In the genomic region with DNA sequence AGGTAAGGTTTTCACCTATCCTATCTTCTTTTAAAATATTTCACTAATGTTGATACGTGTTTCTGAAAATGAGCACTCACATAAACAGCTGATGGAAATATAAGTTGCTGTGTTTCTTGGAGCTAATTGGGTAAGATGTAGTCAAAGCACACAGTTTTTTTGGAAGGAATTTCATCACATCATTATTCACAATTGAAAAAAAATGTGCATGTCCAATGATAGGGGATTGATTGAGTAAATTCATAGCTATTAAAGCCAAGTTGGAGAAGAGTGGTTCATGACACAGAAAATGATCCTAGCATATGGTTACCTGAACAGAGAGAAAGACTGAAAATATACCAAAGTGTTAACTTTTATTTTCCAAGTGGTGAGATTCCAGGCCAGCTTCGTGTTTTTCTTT, we compare ENCODE assay signal across 24 cellular contexts. TPM values are rescaled to one million over a fixed set of nuclear protein-coding genes. Genes with fewer than 3 reads are reported as not detected.
"Had no signal": no experiment of that assay in that cellular context is flagged by ENCODE, and none has a peak within 500 bp of the region (broad histone marks: within the 10 kb centered on the region; RNA-seq: fewer than 3 reads in every experiment).

No MANE protein-coding gene starts in this region.

- ATAC-seq: activated CD8-positive, alpha-beta T cell treated with anti-CD3 and anti-CD28 coated beads for 36 hours; activated T-cell treated with anti-CD3 and anti-CD28 coated beads, Interleukin-2, amount 50 U/mL, for 4 hours; activated T-helper 17 cell treated with anti-CD3 and anti-CD28 coated beads, Interleukin-2, amount 50 U/mL, for 72 hours; esophagus mucosa; heart left ventricle had no signal

- H3K36me3 Mint-ChIP-seq: activated naive CD8-positive, alpha-beta T cell had no signal

- H3K27ac Mint-ChIP-seq: activated CD8-positive, alpha-beta T cell treated with anti-CD3 and anti-CD28 coated beads for 36 hours; activated naive CD8-positive, alpha-beta T cell; activated T-helper 17 cell treated with anti-CD3 and anti-CD28 coated beads, Interleukin-2, amount 50 U/mL, for 72 hours; dendritic cell treated with granulocyte-macrophage colony-stimulating factor and Interleukin-4, amounts not matched to agents 40 ng/mL and 50 ng/mL, for 4 days; endodermal cell had no signal

- H3K4me1 Mint-ChIP-seq: activated T-helper 17 cell treated with anti-CD3 and anti-CD28 coated beads, Interleukin-2, amount 50 U/mL, for 72 hours; central memory CD8-positive, alpha-beta T cell had no signal

- H3K27me3 ChIP-seq: ascending aorta, heart left ventricle had no signal

- H3K27ac ChIP-seq: ascending aorta, coronary artery, dorsolateral prefrontal cortex, heart left ventricle had no signal

- DNase-seq: activated CD4-positive, alpha-beta T cell treated with anti-CD3 and anti-CD28 coated beads for 48 hours; activated CD4-positive, alpha-beta T cell treated with anti-CD3 and anti-CD28 coated beads, Interleukin-2, amount 50 U/mL, for 1 hour; activated CD4-positive, alpha-beta T cell treated with anti-CD3 and anti-CD28 coated beads, Interleukin-2, amount 50 U/mL, for 48 hours; activated CD8-positive, alpha-beta memory T cell treated with anti-CD3 and anti-CD28 coated beads for 24 hours; activated CD8-positive, alpha-beta T cell treated with anti-CD3 and anti-CD28 coated beads for 36 hours; activated effector memory CD4-positive, alpha-beta T cell treated with Interleukin-2 at 50 U/mL for 16 hours; activated gamma-delta T cell treated with Interleukin-2 at 50 U/mL for 16 hours; activated naive CD4-positive, alpha-beta T cell treated with anti-CD3 and anti-CD28 coated beads, Interleukin-2, amount 50 U/mL, for 16 hours; activated naive CD4-positive, alpha-beta T cell treated with Interleukin-2 at 50 U/mL for 16 hours; activated T-cell treated with anti-CD3 and anti-CD28 coated beads, Interleukin-2, amount 50 U/mL, for 4 hours; dorsolateral prefrontal cortex; effector memory CD4-positive, alpha-beta T cell; endodermal cell; foreskin fibroblast; heart left ventricle; T-helper 2 cell had no signal

- H3K9me3 Mint-ChIP-seq: activated T-helper 17 cell treated with anti-CD3 and anti-CD28 coated beads, Interleukin-2, amount 50 U/mL, for 72 hours; dendritic cell treated with granulocyte-macrophage colony-stimulating factor and Interleukin-4, amounts not matched to agents 40 ng/mL and 50 ng/mL, for 4 days; endodermal cell had no signal

- H3K27me3 Mint-ChIP-seq: central memory CD8-positive, alpha-beta T cell had no signal

- H3K36me3 ChIP-seq: ascending aorta, heart left ventricle had no signal

- H3K4me3 Mint-ChIP-seq: activated CD8-positive, alpha-beta T cell treated with anti-CD3 and anti-CD28 coated beads for 36 hours; activated naive CD8-positive, alpha-beta T cell; activated T-cell treated with anti-CD3 and anti-CD28 coated beads, Interleukin-2, amount 50 U/mL, for 4 hours; activated T-helper 17 cell treated with anti-CD3 and anti-CD28 coated beads, Interleukin-2, amount 50 U/mL, for 72 hours; brain; central memory CD8-positive, alpha-beta T cell; dendritic cell treated with granulocyte-macrophage colony-stimulating factor and Interleukin-4, amounts not matched to agents 40 ng/mL and 50 ng/mL, for 4 days; endodermal cell had no signal

- H3K9me3 ChIP-seq: ascending aorta had no signal

- H3K4me1 ChIP-seq: ascending aorta had no signal

- H3K4me3 ChIP-seq: ascending aorta, coronary artery, dorsolateral prefrontal cortex, heart left ventricle had no signal

RNA-seq across cellular contexts. Expression of gene GLI3, which starts 29.6 kb away (rescaled TPM):
- total RNA-seq: activated CD8-positive, alpha-beta T cell treated with anti-CD3 and anti-CD28 coated beads for 36 hours had no signal
